In the genomic region with DNA sequence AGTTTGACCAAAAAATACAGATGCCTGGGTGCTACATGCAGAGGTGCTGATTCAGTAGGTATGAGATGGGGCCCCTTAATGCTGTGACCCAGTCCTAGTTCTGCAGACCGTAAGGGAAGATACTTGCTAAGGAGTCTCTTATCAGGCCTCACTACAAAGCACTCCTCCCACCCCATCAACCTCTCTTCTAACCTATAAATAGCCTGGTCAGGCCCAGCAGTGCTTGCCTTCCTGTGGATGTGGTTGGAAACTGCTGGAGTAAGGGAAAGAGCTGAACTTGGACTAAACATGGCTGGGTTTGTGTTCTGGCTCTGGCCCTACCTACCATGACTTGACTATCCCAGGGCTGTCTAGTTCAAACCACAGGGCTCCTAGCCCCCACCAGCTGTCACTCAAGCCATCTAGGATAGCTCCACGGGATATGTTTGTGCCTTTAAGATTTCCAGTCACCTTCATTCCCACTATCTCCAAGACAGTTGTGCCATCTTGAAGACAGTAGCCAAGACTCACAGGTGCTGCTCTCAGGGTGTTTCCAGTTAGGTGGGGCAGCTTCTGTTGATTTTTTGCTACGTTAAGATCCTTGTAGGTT, we compare ENCODE assay signal across 1 cellular context.
TF ChIP-seq lines count a peak whose summit lies in the region.

No MANE protein-coding gene starts in this region.

TF ChIP-seq in SK-N-SH, 30 proteins besides CTCF, POLR2A, EP300 and RAD21 (continued from another document):
- TF ChIP-seq MAX (IDR thresholded peaks at IDR 0.05; ENCODE audit: low read depth) (no peak), RFX5 (IDR thresholded peaks at IDR 0.05; ENCODE audit: low read length) (no peak), NFIC (IDR thresholded peaks at IDR 0.05; ENCODE audit: borderline replicate concordance) (no peak), NRF1 (IDR thresholded peaks at IDR 0.05; ENCODE audit: low read depth, low read length) (no peak), GATA2 (CRISPR knock-in tag; IDR thresholded peaks at IDR 0.05) (no peak), USF2 (IDR thresholded peaks at IDR 0.05; ENCODE audit: borderline replicate concordance, low read depth, low read length) (no peak), TEAD4 (IDR thresholded peaks at IDR 0.05; ENCODE audit: borderline replicate concordance, insufficient read depth) (no peak), GABPA (IDR thresholded peaks at IDR 0.05; ENCODE audit: low read depth) (no peak), FOXJ3 (CRISPR knock-in tag; IDR thresholded peaks at IDR 0.05) (no peak), SMC3 (IDR thresholded peaks at IDR 0.05; ENCODE audit: low read depth, low read length) (no peak)
- TF ChIP-seq, protein P1, sequence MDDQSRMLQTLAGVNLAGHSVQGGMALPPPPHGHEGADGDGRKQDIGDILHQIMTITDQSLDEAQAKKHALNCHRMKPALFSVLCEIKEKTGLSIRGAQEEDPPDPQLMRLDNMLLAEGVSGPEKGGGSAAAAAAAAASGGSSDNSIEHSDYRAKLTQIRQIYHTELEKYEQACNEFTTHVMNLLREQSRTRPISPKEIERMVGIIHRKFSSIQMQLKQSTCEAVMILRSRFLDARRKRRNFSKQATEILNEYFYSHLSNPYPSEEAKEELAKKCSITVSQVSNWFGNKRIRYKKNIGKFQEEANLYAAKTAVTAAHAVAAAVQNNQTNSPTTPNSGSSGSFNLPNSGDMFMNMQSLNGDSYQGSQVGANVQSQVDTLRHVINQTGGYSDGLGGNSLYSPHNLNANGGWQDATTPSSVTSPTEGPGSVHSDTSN (IDR thresholded peaks at IDR 0.05) = no peak
- TF ChIP-seq, protein P2, sequence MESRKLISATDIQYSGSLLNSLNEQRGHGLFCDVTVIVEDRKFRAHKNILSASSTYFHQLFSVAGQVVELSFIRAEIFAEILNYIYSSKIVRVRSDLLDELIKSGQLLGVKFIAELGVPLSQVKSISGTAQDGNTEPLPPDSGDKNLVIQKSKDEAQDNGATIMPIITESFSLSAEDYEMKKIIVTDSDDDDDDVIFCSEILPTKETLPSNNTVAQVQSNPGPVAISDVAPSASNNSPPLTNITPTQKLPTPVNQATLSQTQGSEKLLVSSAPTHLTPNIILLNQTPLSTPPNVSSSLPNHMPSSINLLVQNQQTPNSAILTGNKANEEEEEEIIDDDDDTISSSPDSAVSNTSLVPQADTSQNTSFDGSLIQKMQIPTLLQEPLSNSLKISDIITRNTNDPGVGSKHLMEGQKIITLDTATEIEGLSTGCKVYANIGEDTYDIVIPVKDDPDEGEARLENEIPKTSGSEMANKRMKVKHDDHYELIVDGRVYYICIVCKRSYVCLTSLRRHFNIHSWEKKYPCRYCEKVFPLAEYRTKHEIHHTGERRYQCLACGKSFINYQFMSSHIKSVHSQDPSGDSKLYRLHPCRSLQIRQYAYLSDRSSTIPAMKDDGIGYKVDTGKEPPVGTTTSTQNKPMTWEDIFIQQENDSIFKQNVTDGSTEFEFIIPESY (IDR thresholded peaks at IDR 0.05; ENCODE audit: borderline replicate concordance, low read depth) = no peak
- TF ChIP-seq, protein P3, sequence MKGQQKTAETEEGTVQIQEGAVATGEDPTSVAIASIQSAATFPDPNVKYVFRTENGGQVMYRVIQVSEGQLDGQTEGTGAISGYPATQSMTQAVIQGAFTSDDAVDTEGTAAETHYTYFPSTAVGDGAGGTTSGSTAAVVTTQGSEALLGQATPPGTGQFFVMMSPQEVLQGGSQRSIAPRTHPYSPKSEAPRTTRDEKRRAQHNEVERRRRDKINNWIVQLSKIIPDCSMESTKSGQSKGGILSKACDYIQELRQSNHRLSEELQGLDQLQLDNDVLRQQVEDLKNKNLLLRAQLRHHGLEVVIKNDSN (IDR thresholded peaks at IDR 0.05; ENCODE audit: borderline replicate concordance, low read depth) = no peak
